16 cellular contexts compared by ENCODE assay signal in the genomic region with DNA sequence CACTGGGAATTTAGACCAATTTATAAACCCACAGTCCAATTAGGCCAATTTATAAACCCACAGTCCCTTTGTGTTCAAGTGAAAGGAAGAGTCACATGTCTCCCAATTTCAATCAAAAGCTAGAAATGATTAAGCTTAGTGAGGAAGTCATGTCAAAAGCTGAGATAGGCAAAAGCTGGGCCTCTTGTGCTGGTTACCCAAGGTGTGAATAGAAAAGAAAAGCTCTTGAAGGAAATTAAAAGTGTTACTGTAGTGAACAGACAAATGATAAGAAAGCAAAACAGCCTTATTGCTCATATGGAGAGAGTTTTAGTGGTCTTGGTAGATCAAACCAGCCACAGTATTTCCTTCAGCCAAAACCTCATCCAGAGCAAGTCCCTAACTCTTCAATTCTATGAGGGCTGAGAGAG.
A peak's percentile ranks its signal among the peaks of the same experiment; 100 is the strongest.
DNase-seq lines count a peak whose midpoint lies in the region; ATAC-seq and TF ChIP-seq lines count a peak whose summit lies in the region.
"Had no signal": no experiment of that assay in that cellular context is flagged by ENCODE, and none has a peak within 500 bp of the region (broad histone marks: within the 10 kb centered on the region; RNA-seq: fewer than 3 reads in every experiment).

No MANE protein-coding gene starts in this region.

- no peaks in the 10 kb centered on the region for H4K20me1 ChIP-seq in Loucy (ENCODE audit: insufficient read depth, low read length, poor library complexity, severe bottlenecking)

- H3K4me3 Mint-ChIP-seq in activated CD8-positive, alpha-beta memory T cell treated with anti-CD3 and anti-CD28 coated beads, Interleukin-2, amount 10 ng/mL, durations not matched to agents 7 days and 5 days: no peak overlapping the region
- no peak overlapping the region for H3K4me3 Mint-ChIP-seq in stimulated activated naive CD8-positive, alpha-beta T cell treated with anti-CD3 and anti-CD28 coated beads, Interleukin-15, amount 100 ng/mL, for 72 hours
- H3K4me3 Mint-ChIP-seq in endothelial cell (ENCODE audit: unreplicated experiment): no peak overlapping the region
- H3K4me3 Mint-ChIP-seq: CD14-positive monocyte had no signal

- H3K36me3 ChIP-seq in Loucy (ENCODE audit: insufficient read depth, low read length): no peaks in the 10 kb centered on the region
- no peaks in the 10 kb centered on the region for H3K36me3 ChIP-seq in esophagus muscularis mucosa
- H3K36me3 ChIP-seq: HAP-1 had no signal

- no peaks in the 10 kb centered on the region for H3K9me3 Mint-ChIP-seq in activated CD8-positive, alpha-beta memory T cell treated with anti-CD3 and anti-CD28 coated beads, Interleukin-2, amount 10 ng/mL, durations not matched to agents 7 days and 5 days (ENCODE audit: low read depth)
- peaks cover 5 to 15% of the 10 kb centered on the region in 2 donors for H3K9me3 Mint-ChIP-seq in stimulated activated naive CD8-positive, alpha-beta T cell treated with anti-CD3 and anti-CD28 coated beads, Interleukin-15, amount 100 ng/mL, for 72 hours
- no peaks in the 10 kb centered on the region for H3K9me3 Mint-ChIP-seq in endothelial cell (ENCODE audit: unreplicated experiment)

- peaks cover 27% of the 10 kb centered on the region for H3K4me1 ChIP-seq in Loucy (ENCODE audit: insufficient read depth, low read length, poor library complexity, severe bottlenecking)
- H3K4me1 ChIP-seq in esophagus muscularis mucosa: no peaks in the 10 kb centered on the region

- no peaks in the 10 kb centered on the region for H3K36me3 Mint-ChIP-seq in activated CD8-positive, alpha-beta memory T cell treated with anti-CD3 and anti-CD28 coated beads, Interleukin-2, amount 10 ng/mL, durations not matched to agents 7 days and 5 days
- no peaks in the 10 kb centered on the region for H3K36me3 Mint-ChIP-seq in endothelial cell (ENCODE audit: low read depth, unreplicated experiment)

- H3F3A ChIP-seq in Loucy (ENCODE audit: low read depth): peaks cover 16% of the 10 kb centered on the region; the same call in 1 of the 2 replicates

- no peak for TF ChIP-seq CTCF in Loucy (conservative IDR thresholded peaks at IDR 0.05; ENCODE audit: low read length)
- TF ChIP-seq CTCF in endothelial cell (IDR thresholded peaks at IDR 0.05; ENCODE audit: unreplicated experiment): no peak
- no peak for TF ChIP-seq CTCF in esophagus muscularis mucosa (IDR thresholded peaks at IDR 0.05)

- peak overlapping the region; percentile 18 for H3K9ac ChIP-seq in Loucy (ENCODE audit: low read depth, low read length, poor library complexity, severe bottlenecking)

- peak overlapping the region; percentile 49 for H3K4me3 ChIP-seq in Loucy (ENCODE audit: low read length, poor library complexity, severe bottlenecking)
- H3K4me3 ChIP-seq in esophagus muscularis mucosa: no peak overlapping the region
- H3K4me3 ChIP-seq: HAP-1 had no signal

- no peaks in the 10 kb centered on the region for H3K27me3 ChIP-seq in Loucy (ENCODE audit: insufficient read depth, low read length, poor library complexity, severe bottlenecking)
- no peaks in the 10 kb centered on the region for H3K27me3 ChIP-seq in esophagus muscularis mucosa

- H3K4me1 Mint-ChIP-seq in activated CD8-positive, alpha-beta memory T cell treated with anti-CD3 and anti-CD28 coated beads, Interleukin-2, amount 10 ng/mL, durations not matched to agents 7 days and 5 days: peaks cover 12% of the 10 kb centered on the region
- no peaks in the 10 kb centered on the region for H3K4me1 Mint-ChIP-seq in stimulated activated naive CD8-positive, alpha-beta T cell treated with anti-CD3 and anti-CD28 coated beads, Interleukin-15, amount 100 ng/mL, for 72 hours
- no peaks in the 10 kb centered on the region for H3K4me1 Mint-ChIP-seq in endothelial cell (ENCODE audit: unreplicated experiment)

- H3K27ac Mint-ChIP-seq in activated CD8-positive, alpha-beta memory T cell treated with anti-CD3 and anti-CD28 coated beads, Interleukin-2, amount 10 ng/mL, durations not matched to agents 7 days and 5 days: peak overlapping the region; percentile 57
- no peak overlapping the region for H3K27ac Mint-ChIP-seq in stimulated activated naive CD8-positive, alpha-beta T cell treated with anti-CD3 and anti-CD28 coated beads, Interleukin-15, amount 100 ng/mL, for 72 hours
- H3K27ac Mint-ChIP-seq in endothelial cell (ENCODE audit: unreplicated experiment): no peak overlapping the region

- intact Hi-C loops in esophagus muscularis mucosa (cut with DNase I): no loop called here

- ATAC-seq in activated CD8-positive, alpha-beta memory T cell treated with anti-CD3 and anti-CD28 coated beads, Interleukin-2, amount 10 ng/mL, durations not matched to agents 7 days and 5 days: no peak
- ATAC-seq in GM21381 (IDR thresholded peaks at IDR 0.05; ENCODE audit: unreplicated experiment) (peak; percentile 45), GM18870 (IDR thresholded peaks at IDR 0.05; ENCODE audit: unreplicated experiment) (no peak)
- ATAC-seq in stimulated activated naive CD8-positive, alpha-beta T cell treated with anti-CD3 and anti-CD28 coated beads, Interleukin-15, amount 100 ng/mL, for 72 hours: peak; percentile 80
- ATAC-seq: PC-3 had no signal

- peak overlapping the region; percentile 66 for H3K4me2 ChIP-seq in Loucy (ENCODE audit: low read depth, low read length, poor library complexity, severe bottlenecking)

- CTCF ChIA-PET in activated CD8-positive, alpha-beta memory T cell treated with anti-CD3 and anti-CD28 coated beads, Interleukin-2, amount 10 ng/mL, durations not matched to agents 7 days and 5 days (lab: Charles Lee): no interaction called here

- TF ChIP-seq EP300 in esophagus muscularis mucosa (IDR thresholded peaks at IDR 0.05): no peak

- no peaks in the 10 kb centered on the region for H3K9me2 ChIP-seq in Loucy (replicated peaks; ENCODE audit: low read depth, low read length)

- H3K27ac ChIP-seq in esophagus muscularis mucosa (replicated peaks in 1 of 4): no peak overlapping the region

- H3K27me3 Mint-ChIP-seq in activated CD8-positive, alpha-beta memory T cell treated with anti-CD3 and anti-CD28 coated beads, Interleukin-2, amount 10 ng/mL, durations not matched to agents 7 days and 5 days: peaks cover 5% of the 10 kb centered on the region
- H3K27me3 Mint-ChIP-seq in stimulated activated naive CD8-positive, alpha-beta T cell treated with anti-CD3 and anti-CD28 coated beads, Interleukin-15, amount 100 ng/mL, for 72 hours: no peaks in the 10 kb centered on the region
- H3K27me3 Mint-ChIP-seq in endothelial cell (ENCODE audit: unreplicated experiment): no peaks in the 10 kb centered on the region

- H2AFZ ChIP-seq in Loucy (ENCODE audit: low read length): peak overlapping the region; percentile 47; the same call in 1 of the 2 replicates

- no peak for TF ChIP-seq POLR2A in esophagus muscularis mucosa (IDR thresholded peaks at IDR 0.05; ENCODE audit: low read depth)

- H3K9me3 ChIP-seq in Loucy (ENCODE audit: insufficient read depth, low read depth, low read length) (peaks cover 2% of the 10 kb centered on the region; the same call in 1 of the 2 replicates), esophagus muscularis mucosa (no peaks in the 10 kb centered on the region)

- no peak for DNase-seq in activated CD8-positive, alpha-beta memory T cell treated with anti-CD3 and anti-CD28 coated beads, Interleukin-2, amount 10 ng/mL, durations not matched to agents 7 days and 5 days
- no peak for DNase-seq in activated CD8-positive, alpha-beta memory T cell treated with anti-CD3 and anti-CD28 coated beads for 24 hours
- no peak for DNase-seq in stimulated activated naive CD8-positive, alpha-beta T cell treated with anti-CD3 and anti-CD28 coated beads, Interleukin-15, amount 100 ng/mL, for 72 hours
- DNase-seq in endothelial cell (ENCODE audit: low spot score) (no peak), esophagus muscularis mucosa (ENCODE audit: extremely low spot score) (no peak)
- DNase-seq: COR-L47, KBM-7, NCI-H1048, NCI-H1694 treated with DMSO at 0.1 percent for 48 hours, NCI-H748 treated with DMSO at 0.1 percent for 48 hours, PC-3 had no signal

- no peaks in the 10 kb centered on the region for H3K79me2 ChIP-seq in Loucy (ENCODE audit: insufficient read depth, low read length)

Comparison
In these comparisons a context has a peak if more than half of its experiments do, and no peak if none do; other contexts are left out.
1. ATAC-seq: peak in GM21381 (single experiment) and stimulated activated naive CD8-positive, alpha-beta T cell treated with anti-CD3 and anti-CD28 coated beads, Interleukin-15, amount 100 ng/mL, for 72 hours (single experiment); none in activated CD8-positive, alpha-beta memory T cell treated with anti-CD3 and anti-CD28 coated beads, Interleukin-2, amount 10 ng/mL, durations not matched to agents 7 days and 5 days (single experiment) and GM18870 (single experiment).